ENCODE assay signal across 7 cellular contexts in the genomic region with DNA sequence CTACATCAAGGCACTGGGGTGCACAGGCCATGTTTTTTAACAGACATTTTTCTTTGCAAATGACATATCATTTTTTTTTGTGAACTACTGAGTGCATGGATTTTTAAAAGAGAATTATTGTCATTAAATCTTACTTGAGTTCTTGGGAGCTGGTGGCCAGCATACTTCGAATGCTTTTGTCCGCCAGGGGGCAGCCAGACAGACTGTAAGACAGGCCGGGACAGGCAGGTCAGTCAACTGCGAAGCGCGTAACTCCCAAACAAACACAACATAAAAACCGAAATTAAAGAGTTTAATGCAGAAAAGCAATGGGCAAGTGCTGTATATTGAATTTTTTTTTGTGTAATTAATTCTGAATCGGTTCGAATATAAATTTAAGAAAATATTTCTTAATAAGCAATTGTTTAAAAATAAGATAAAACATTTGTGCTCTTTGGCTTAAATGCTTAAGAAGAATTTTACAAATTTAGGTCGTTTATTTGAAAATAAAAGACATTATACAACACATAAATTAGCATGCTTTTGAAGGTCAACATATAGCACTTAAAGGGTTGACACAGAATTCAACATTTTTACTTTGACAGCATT.
DNase-seq lines count a peak whose midpoint lies in the region; ATAC-seq and TF ChIP-seq lines count a peak whose summit lies in the region.

No MANE protein-coding gene starts in this region.

- peak; percentile 77 to 83 for TF ChIP-seq RAD21 in liver (IDR thresholded peaks at IDR 0.05)

- H3K79me2 ChIP-seq in SU-DHL-6 (ENCODE audit: insufficient read depth, low read length): no peaks in the 10 kb centered on the region

- TF ChIP-seq CTCF in GM12864 (IDR thresholded peaks at IDR 0.05; ENCODE audit: low read depth, low read length, missing control alignments): peak; percentile 69
- TF ChIP-seq CTCF in SU-DHL-6 (IDR thresholded peaks at IDR 0.05; ENCODE audit: insufficient read depth, low read length, poor library complexity, severe bottlenecking): peak; percentile 72
- TF ChIP-seq CTCF in colonic mucosa (IDR thresholded peaks at IDR 0.05): peak; percentile 59
- peak; percentile 67 for TF ChIP-seq CTCF in liver (IDR thresholded peaks at IDR 0.05; ENCODE audit: low read depth, low read length, missing input control)

- ATAC-seq in HG02884 (IDR thresholded peaks at IDR 0.05; ENCODE audit: unreplicated experiment) (peak; percentile 69), HG02759 (IDR thresholded peaks at IDR 0.05; ENCODE audit: unreplicated experiment) (no peak)

- no peaks in the 10 kb centered on the region for H3F3A ChIP-seq in SU-DHL-6 (ENCODE audit: insufficient read depth)

- H3K27ac ChIP-seq in SU-DHL-6 (ENCODE audit: low read depth, low read length) (no peak overlapping the region), colonic mucosa (no peak overlapping the region), liver (ENCODE audit: low read depth in 1 of 2, low read length in 2 of 2) (no peak overlapping the region)

- H3K4me1 ChIP-seq in colonic mucosa (no peaks in the 10 kb centered on the region), liver (ENCODE audit: control insufficient read depth in 4 of 4, insufficient read depth in 4 of 4, low read length in 3 of 4) (no peaks in the 10 kb centered on the region)

- H3K9me3 ChIP-seq in SU-DHL-6 (ENCODE audit: insufficient read depth, low read length) (no peaks in the 10 kb centered on the region), colonic mucosa (no peaks in the 10 kb centered on the region), liver (ENCODE audit: control insufficient read depth in 4 of 4, low read length in 3 of 4) (no peaks in the 10 kb centered on the region)

- peak; percentile 3 for DNase-seq in GM12864 (ENCODE audit: low read depth)
- peak; percentile 60 for DNase-seq in colonic mucosa
- DNase-seq in stimulated activated CD8-positive, alpha-beta memory T cell treated with anti-CD3 and anti-CD28 coated beads, Interleukin-7, amount 100 ng/mL, for 48 hours (ENCODE audit: extremely low read depth in 1 of 2, low read depth in 1 of 2): peak; percentile 5 to 10

- H3K9me2 ChIP-seq in SU-DHL-6 (replicated peaks; ENCODE audit: insufficient read depth, low read length): no peaks in the 10 kb centered on the region

- no peaks in the 10 kb centered on the region for H4K20me1 ChIP-seq in SU-DHL-6 (ENCODE audit: low read depth, low read length)

- no peak overlapping the region for H2AFZ ChIP-seq in SU-DHL-6 (ENCODE audit: low read depth, low read length, severe bottlenecking)

- H3K36me3 ChIP-seq in SU-DHL-6 (ENCODE audit: low read length) (no peaks in the 10 kb centered on the region), colonic mucosa (no peaks in the 10 kb centered on the region), liver (ENCODE audit: control insufficient read depth in 4 of 4, insufficient read depth in 3 of 4, low read depth in 1 of 4, low read length in 3 of 4) (no peaks in the 10 kb centered on the region)

- WGBS in liver: 13% methylated on average over 10 of the region's 10 CpGs

- intact Hi-C loops in colonic mucosa (cut with DNase I): loop anchor here (10.0 kb wide), 1 partner anchor 1768 kb away; a partner anchor contains a TSS

- H3K27me3 ChIP-seq in SU-DHL-6 (ENCODE audit: low read length): no peaks in the 10 kb centered on the region
- H3K27me3 ChIP-seq in colonic mucosa: no peaks in the 10 kb centered on the region
- H3K27me3 ChIP-seq in liver (ENCODE audit: control insufficient read depth in 4 of 4, insufficient read depth in 4 of 4, low read length in 3 of 4): peaks cover 0 to 9% (median 0%) of the 10 kb centered on the region in 4 donors

- H3K9ac ChIP-seq in SU-DHL-6 (ENCODE audit: low read length): no peak overlapping the region
- no peak overlapping the region for H3K9ac ChIP-seq in colonic mucosa (ENCODE audit: low read depth in 2 of 2, low read length in 2 of 2)
- H3K9ac ChIP-seq in liver (ENCODE audit: low read depth in 1 of 2, low read length in 2 of 2): no peak overlapping the region

- no peak overlapping the region for H3K4me3 ChIP-seq in GM12864 (ENCODE audit: low read depth, low read length)
- H3K4me3 ChIP-seq in SU-DHL-6 (ENCODE audit: insufficient read depth, low read length, poor library complexity, severe bottlenecking): no peak overlapping the region
- no peak overlapping the region for H3K4me3 ChIP-seq in colonic mucosa
- no peak overlapping the region for H3K4me3 ChIP-seq in liver (ENCODE audit: low read depth in 1 of 3, low read length in 3 of 3)

- H3K4me2 ChIP-seq in SU-DHL-6 (ENCODE audit: low read depth, low read length, poor library complexity, severe bottlenecking): no peak overlapping the region

TF ChIP-seq in liver, 16 proteins besides CTCF, POLR2A, EP300 and RAD21:
- TF ChIP-seq GABPA (IDR thresholded peaks at IDR 0.05 in 1 of 2, conservative IDR thresholded peaks at IDR 0.05 in 1 of 2) (no peak), RXRA (IDR thresholded peaks at IDR 0.05) (peak; percentile 12 to 30), EGR1 (IDR thresholded peaks at IDR 0.05; ENCODE audit: low read depth in 2 of 2) (no peak)

Comparison
In these comparisons a context has a peak if more than half of its experiments do, and no peak if none do; other contexts are left out.
1. DNase-seq: peak in every context shown above with its lines; median percentile 60 in colonic mucosa; 8 in stimulated activated CD8-positive, alpha-beta memory T cell treated with anti-CD3 and anti-CD28 coated beads, Interleukin-7, amount 100 ng/mL, for 48 hours; 3 in GM12864.